8 cellular contexts compared by ENCODE assay signal in genomic region chr18:54828986-54829385, GRCh38. TPM values are rescaled to one million over a fixed set of nuclear protein-coding genes. Genes with fewer than 3 reads are reported as not detected.
DNase-seq lines count a peak whose midpoint lies in the region; ATAC-seq and TF ChIP-seq lines count a peak whose summit lies in the region.

No MANE protein-coding gene starts in this region.

- CTCF ChIA-PET in OCI-LY7 (lab: Charles Lee; ENCODE audit: unreplicated experiment) = no interaction called here

- no TSS peak for BruUV-seq in OCI-LY7 (replicated peaks; lab: Mats Ljungman, UMichigan)

- H3K36me3 ChIP-seq in GM23338 (ENCODE audit: insufficient read depth) (no peaks in the 10 kb centered on the region), rectal smooth muscle tissue (ENCODE audit: control insufficient read depth, insufficient read depth, low read length) (no peaks in the 10 kb centered on the region), OCI-LY7 (ENCODE audit: insufficient read depth, low read length) (no peaks in the 10 kb centered on the region)

- peak overlapping the region; percentile 84 for H3K4me2 ChIP-seq in GM23338
- no peak overlapping the region for H3K4me2 ChIP-seq in OCI-LY7 (ENCODE audit: low read length)

- H3K36me3 Mint-ChIP-seq in GM23338 (ENCODE audit: low read depth) = no peaks in the 10 kb centered on the region

- peaks cover 14% of the 10 kb centered on the region for H3K4me1 ChIP-seq in GM23338 (ENCODE audit: insufficient read depth)
- H3K4me1 ChIP-seq in rectal smooth muscle tissue (ENCODE audit: control insufficient read depth, insufficient read depth, low read length) = peaks cover 2% of the 10 kb centered on the region
- no peaks in the 10 kb centered on the region for H3K4me1 ChIP-seq in OCI-LY7 (ENCODE audit: insufficient read depth, low read length, poor library complexity, severe bottlenecking)

- H3K9ac ChIP-seq in rectal smooth muscle tissue (ENCODE audit: low read length) = no peak overlapping the region

- peak overlapping the region; percentile 99 for H2AFZ ChIP-seq in GM23338
- no peak overlapping the region for H2AFZ ChIP-seq in OCI-LY7 (ENCODE audit: low read length)

- peak overlapping the region; percentile 80 for H3K4me3 Mint-ChIP-seq in GM23338

- POLR2A ChIA-PET in OCI-LY7 (lab: Charles Lee) = no interaction called here

- H3K79me2 ChIP-seq in GM23338 (replicated peaks; ENCODE audit: insufficient read depth) (no peaks in the 10 kb centered on the region), OCI-LY7 (ENCODE audit: insufficient read depth, low read depth, low read length) (no peaks in the 10 kb centered on the region)

- H3F3A ChIP-seq in GM23338 (replicated peaks; ENCODE audit: low read depth) = no peaks in the 10 kb centered on the region

- ATAC-seq in GM23338 = no peak
- ATAC-seq in activated CD4-positive, CD25-positive, alpha-beta regulatory T cell treated with anti-CD3 and anti-CD28 coated beads, Interleukin-2, amount 50 U/mL, for 24 hours = no peak

- intact Hi-C loops in OCI-LY7 (cut with micrococcal nuclease; ENCODE audit: unreplicated experiment) = loop anchor here (2.0 kb wide), 1 partner anchor 62 kb away; no protein-coding TSS in a partner anchor

- no peak for TF ChIP-seq CTCF in GM23338 (conservative IDR thresholded peaks at IDR 0.05; ENCODE audit: low read depth in 2 of 2)
- TF ChIP-seq CTCF in VCaP (conservative IDR thresholded peaks at IDR 0.05) = no peak
- no peak for TF ChIP-seq CTCF in foreskin fibroblast (IDR thresholded peaks at IDR 0.05; ENCODE audit: low read depth, low read length)
- no peak for TF ChIP-seq CTCF in OCI-LY7 (conservative IDR thresholded peaks at IDR 0.05; ENCODE audit: low read length)

- H3K4me1 Mint-ChIP-seq in GM23338 = peaks cover 12% of the 10 kb centered on the region; the same call in 2 of the 3 replicates

- no peaks in the 10 kb centered on the region for H3K9me3 ChIP-seq in OCI-LY7 (ENCODE audit: low read length)

- DNase-seq in GM23338 (ENCODE audit: low spot score) = no peak
- DNase-seq in foreskin fibroblast = no peak
- no peak for DNase-seq in NCI-H510A (lab: John Stamatoyannopoulos, UW)
- DNase-seq in OCI-LY7 (ENCODE audit: low spot score) = no peak
- DNase-seq in putamen (ENCODE audit: low spot score) = no peak

- H3K9me3 Mint-ChIP-seq in GM23338 = no peaks in the 10 kb centered on the region; the same call in 2 of the 3 replicates

- H3K4me3 ChIP-seq in GM23338 (peak overlapping the region; percentile 67), foreskin fibroblast (ENCODE audit: low read depth in 1 of 2, low read length in 2 of 2) (peak overlapping the region; percentile 61 to 64), rectal smooth muscle tissue (ENCODE audit: low read length) (peak overlapping the region; percentile 77), OCI-LY7 (ENCODE audit: low read depth, low read length, poor library complexity, severe bottlenecking) (no peak overlapping the region)

- H3K9me2 ChIP-seq in GM23338 (ENCODE audit: insufficient read depth) (no peaks in the 10 kb centered on the region), OCI-LY7 (ENCODE audit: insufficient read depth, low read length) (no peaks in the 10 kb centered on the region)

- H3K27ac ChIP-seq in GM23338 (ENCODE audit: low read depth) = 0 out of 2 replicates have a peak overlapping the region, but pooled peaks have one; percentile 78
- H3K27ac ChIP-seq in VCaP = peak overlapping the region; percentile 92
- no peak overlapping the region for H3K27ac ChIP-seq in rectal smooth muscle tissue (ENCODE audit: low read depth, low read length)
- no peak overlapping the region for H3K27ac ChIP-seq in OCI-LY7 (ENCODE audit: low read depth, low read length, poor library complexity, severe bottlenecking)

- peaks cover 11% of the 10 kb centered on the region for H3K27me3 ChIP-seq in GM23338 (ENCODE audit: insufficient read depth)
- no peaks in the 10 kb centered on the region for H3K27me3 ChIP-seq in rectal smooth muscle tissue (ENCODE audit: control insufficient read depth, insufficient read depth, low read length)

- H3K27me3 Mint-ChIP-seq in GM23338 (ENCODE audit: insufficient read depth, low read depth, poor library complexity) = peaks cover 4% of the 10 kb centered on the region

- H4K20me1 ChIP-seq in GM23338 (replicated peaks; ENCODE audit: insufficient read depth) = no peaks in the 10 kb centered on the region; the same call in 1 of the 2 replicates
- no peaks in the 10 kb centered on the region for H4K20me1 ChIP-seq in OCI-LY7 (ENCODE audit: insufficient read depth, low read length)

- H3K27ac Mint-ChIP-seq in GM23338 = no peak overlapping the region

TF ChIP-seq in GM23338, 12 proteins besides CTCF, POLR2A, EP300 and RAD21 (continues in another document):
- TF ChIP-seq ETS1 (IDR thresholded peaks at IDR 0.05) = no peak
- no peak for TF ChIP-seq EZH2 (IDR thresholded peaks at IDR 0.05; ENCODE audit: low read depth, unreplicated experiment)
- no peak for TF ChIP-seq EZH2phosphoT487 (IDR thresholded peaks at IDR 0.05; ENCODE audit: unreplicated experiment)
- TF ChIP-seq REST (IDR thresholded peaks at IDR 0.05; ENCODE audit: unreplicated experiment) = no peak
- no peak for TF ChIP-seq ZNF331 (CRISPR knock-in tag; IDR thresholded peaks at IDR 0.05; ENCODE audit: low read depth)
- no peak for TF ChIP-seq JUNB (IDR thresholded peaks at IDR 0.05; ENCODE audit: unreplicated experiment)
- TF ChIP-seq POLR2AphosphoS5 (IDR thresholded peaks at IDR 0.05; ENCODE audit: low read depth) = no peak
- no peak for TF ChIP-seq ZNF114 (CRISPR knock-in tag; IDR thresholded peaks at IDR 0.05)
- no peak for TF ChIP-seq STAT1 (IDR thresholded peaks at IDR 0.05; ENCODE audit: unreplicated experiment)
- TF ChIP-seq CREB1 (CRISPR knock-in tag; IDR thresholded peaks at IDR 0.05; ENCODE audit: low read depth) = no peak
- no peak for TF ChIP-seq NANOG (IDR thresholded peaks at IDR 0.05; ENCODE audit: borderline replicate concordance)

RNA-seq across cellular contexts. Expression of gene RAB27B, which starts 0.7 kb away (rescaled TPM):
- total RNA-seq in GM23338 (2014; rRNA removed; shearing (Covaris generic)) = 0.31 and 0.56 TPM in 2 replicates
- polyA plus RNA-seq in GM23338 (2016; fragmentation: Nextera tagmentation; extraction: Ambion mirVana) = 0.13 and 0.47 TPM in 2 replicates
- total RNA-seq in OCI-LY7 (2014; rRNA removed; shearing (Covaris generic)) = not detected in 2 replicates
- not detected in 2 replicates for total RNA-seq in OCI-LY7 (2022)

Comparison
In these comparisons a context has a peak if more than half of its experiments do, and no peak if none do; other contexts are left out.
1. H3K27ac ChIP-seq: peak in GM23338 (single experiment) and VCaP (single experiment); none in rectal smooth muscle tissue (single experiment) and OCI-LY7 (single experiment).